11 cellular contexts compared by ENCODE assay signal in the genomic region with DNA sequence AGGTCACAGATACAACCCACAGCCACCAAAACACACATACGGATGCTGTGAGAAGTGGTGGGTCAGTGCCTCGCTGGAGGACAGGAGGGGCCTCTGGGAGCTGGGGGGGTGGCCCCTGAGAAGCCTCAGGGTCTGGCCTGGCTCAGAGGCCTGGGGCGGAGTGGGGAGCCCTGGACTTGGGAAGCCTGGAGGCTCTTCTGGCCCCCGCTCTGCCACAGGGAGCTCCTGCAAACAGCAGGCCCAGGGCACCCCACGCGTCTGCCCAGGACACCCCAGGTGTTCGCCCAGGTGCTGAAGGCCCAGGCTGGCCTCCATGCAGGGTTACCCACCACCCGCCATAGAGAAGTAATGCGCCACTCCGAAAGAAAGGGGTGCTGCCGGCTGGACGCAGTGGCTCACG. TPM values are rescaled to one million over a fixed set of nuclear protein-coding genes. Genes with fewer than 3 reads are reported as not detected.
DNase-seq lines count a peak whose midpoint lies in the region; ATAC-seq, FAIRE-seq and TF ChIP-seq lines count a peak whose summit lies in the region.
"Had no signal": no experiment of that assay in that cellular context is flagged by ENCODE, and none has a peak within 500 bp of the region (broad histone marks: within the 10 kb centered on the region; RNA-seq: fewer than 3 reads in every experiment).

No MANE protein-coding gene starts in this region.

- DNase-seq in HepG2 (ENCODE audit: low spot score) = no peak
- DNase-seq in right lobe of liver = no peak
- no peak for DNase-seq in K562 (ENCODE audit: extremely low read depth in 1 of 4, low spot score in 3 of 4)
- no peak for DNase-seq in naive thymus-derived CD4-positive, alpha-beta T cell
- no peak for DNase-seq in vagina (ENCODE audit: extremely low spot score in 2 of 2)
- DNase-seq in GOT3 (lab: John Stamatoyannopoulos, UW) = no peak
- no peak for DNase-seq in H54 (ENCODE audit: insufficient read length, low spot score)
- DNase-seq: BE2C, MM.1S had no signal

- CTCF ChIA-PET in HepG2 (lab: Yijun Ruan, JAX; ENCODE audit: low intra/inter-chr PET ratio, low total read pairs) = no interaction called here
- CTCF ChIA-PET in K562 (lab: Yijun Ruan, JAX; ENCODE audit: low intra/inter-chr PET ratio) = no interaction called here
- CTCF ChIA-PET in naive thymus-derived CD4-positive, alpha-beta T cell (lab: Charles Lee) = interaction anchor here (0.6 to 1.6 kb wide), 2 partner anchors 27 to 1085 kb away, joined by 3 to 5 read pairs; a partner anchor contains a TSS

- no peaks in the 10 kb centered on the region for H3K27me3 Mint-ChIP-seq in naive thymus-derived CD4-positive, alpha-beta T cell

- H3K4me3 Mint-ChIP-seq in naive thymus-derived CD4-positive, alpha-beta T cell = peak overlapping the region in 8 of 10 donors; percentile 44 to 78 (median 63)

- H3K4me1 ChIP-seq in HepG2 (ENCODE audit: insufficient read depth, low read length) (peaks cover 32% of the 10 kb centered on the region), right lobe of liver (peaks cover 0 to 6% (median 0%) of the 10 kb centered on the region in 4 donors), K562 (replicated peaks in 1 of 2; ENCODE audit: control insufficient read depth in 2 of 2, insufficient read depth in 2 of 2, low read length in 2 of 2) (peaks cover 0 to 32% of the 10 kb centered on the region in 2 experiments; a peak in 3 of 5 replicates), vagina (peaks cover 34% of the 10 kb centered on the region)
- H3K4me1 ChIP-seq in naive thymus-derived CD4-positive, alpha-beta T cell (ENCODE audit: control insufficient read depth in 2 of 2, insufficient read depth in 2 of 2, low read length in 2 of 2) = peaks cover 14 to 17% of the 10 kb centered on the region in 2 donors

- no peaks in the 10 kb centered on the region for H3K9me1 ChIP-seq in K562 (ENCODE audit: control insufficient read depth, insufficient read depth, low read length)

- TF ChIP-seq POLR2A in HepG2 (IDR thresholded peaks at IDR 0.05; ENCODE audit: insufficient read depth in 1 of 2, low read depth in 2 of 2, low read length in 2 of 2) (no peak), right lobe of liver (IDR thresholded peaks at IDR 0.05) (no peak), K562 (conservative IDR thresholded peaks at IDR 0.05) (no peak), vagina (IDR thresholded peaks at IDR 0.05) (no peak), H54 (IDR thresholded peaks at IDR 0.05; ENCODE audit: low read depth, low read length) (no peak)

- WGBS in HepG2 (ENCODE audit: low lambda C conversion rate) = 93% methylated on average over 12 of the region's 13 CpGs
- WGBS in right lobe of liver (ENCODE audit: insufficient coverage, low coverage, low lambda C conversion rate, missing lambda C conversion rate) = 83% methylated on average over 1 of the region's 13 CpGs
- WGBS in K562 (ENCODE audit: insufficient coverage, low coverage, missing lambda C conversion rate) = 74% methylated on average over 2 of the region's 13 CpGs

- POLR2A ChIA-PET in HepG2 (lab: Yijun Ruan, JAX) (no interaction called here), K562 (lab: Yijun Ruan, JAX) (no interaction called here)
- POLR2A ChIA-PET in naive thymus-derived CD4-positive, alpha-beta T cell (lab: Charles Lee) = interaction anchor here (0.5 kb wide), 1 partner anchor 1593 kb away, joined by 3 read pairs; no protein-coding TSS in a partner anchor

- H3K36me3 Mint-ChIP-seq in naive thymus-derived CD4-positive, alpha-beta T cell = peaks cover 0 to 12% (median 0%) of the 10 kb centered on the region in 5 donors

- TF ChIP-seq RAD21 in HepG2 (CRISPR knock-in tag; IDR thresholded peaks at IDR 0.05) = no peak
- TF ChIP-seq RAD21 in K562 (CRISPR knock-in tag; conservative IDR thresholded peaks at IDR 0.05 in 1 of 2, IDR thresholded peaks at IDR 0.05 in 1 of 2) = no peak

- ATAC-seq in HepG2 (no peak), right lobe of liver (no peak), K562 (no peak), HG03159 (IDR thresholded peaks at IDR 0.05; ENCODE audit: unreplicated experiment) (no peak)
- no peak for ATAC-seq in naive thymus-derived CD4-positive, alpha-beta T cell

- no peak overlapping the region for H2AFZ ChIP-seq in HepG2 (ENCODE audit: low read length)
- H2AFZ ChIP-seq in K562 (ENCODE audit: low read depth, low read length) = no peak overlapping the region

- in situ Hi-C loops in HepG2 (cut with HindIII; ENCODE audit: extremely low pct_ligation_motif_present, low pct_unique_long_range_greater_than_20kb) (no loop called here), K562 (cut with MboI) (no loop called here)

- H3K9me3 ChIP-seq in HepG2 (ENCODE audit: low read length) = no peaks in the 10 kb centered on the region
- no peaks in the 10 kb centered on the region for H3K9me3 ChIP-seq in right lobe of liver
- H3K9me3 ChIP-seq in K562 (replicated peaks; ENCODE audit: control insufficient read depth, insufficient read depth, low read depth, low read length) = no peaks in the 10 kb centered on the region
- no peaks in the 10 kb centered on the region for H3K9me3 ChIP-seq in naive thymus-derived CD4-positive, alpha-beta T cell (ENCODE audit: control insufficient read depth in 2 of 3, low read length in 3 of 3)
- no peaks in the 10 kb centered on the region for H3K9me3 ChIP-seq in vagina
- H3K9me3 ChIP-seq: BE2C, HAP-1 had no signal

- TF ChIP-seq CTCF in HepG2 (CRISPR knock-in tag; IDR thresholded peaks at IDR 0.05) (no peak), right lobe of liver (IDR thresholded peaks at IDR 0.05) (no peak), K562 (IDR thresholded peaks at IDR 0.05 in 2 of 3, conservative IDR thresholded peaks at IDR 0.05 in 1 of 3; ENCODE audit: insufficient read depth in 2 of 3, low read depth in 1 of 3, low read length in 3 of 3) (no peak), vagina (IDR thresholded peaks at IDR 0.05) (no peak)

- peak overlapping the region; percentile 94 for H3K4me2 ChIP-seq in HepG2 (ENCODE audit: low read depth, low read length)
- no peak overlapping the region for H3K4me2 ChIP-seq in K562 (ENCODE audit: insufficient read depth, low read length)

- FAIRE-seq in HepG2 (lab: Jason Lieb, UNC) (no peak), K562 (lab: Jason Lieb, UNC) (no peak), H54 (lab: Jason Lieb, UNC) (no peak)

- H3K9me3 Mint-ChIP-seq in naive thymus-derived CD4-positive, alpha-beta T cell = no peaks in the 10 kb centered on the region

- BruUV-seq in HepG2 (replicated peaks; lab: Mats Ljungman, UMichigan) = TSS peak; percentile 87
- no TSS peak for BruUV-seq in K562 (replicated peaks; lab: Mats Ljungman, UMichigan)

- peaks cover 54% of the 10 kb centered on the region for H3K79me2 ChIP-seq in HepG2 (ENCODE audit: insufficient read depth, low read length)
- H3K79me2 ChIP-seq in K562 (ENCODE audit: control insufficient read depth, insufficient read depth, low read length) = peaks cover 49% of the 10 kb centered on the region

- H4K20me1 ChIP-seq in HepG2 (ENCODE audit: insufficient read depth, low read length) (no peaks in the 10 kb centered on the region), K562 (replicated peaks; ENCODE audit: control insufficient read depth, insufficient read depth, low read length) (no peaks in the 10 kb centered on the region)

- H3K27ac Mint-ChIP-seq in naive thymus-derived CD4-positive, alpha-beta T cell = peak overlapping the region in 4 of 9 donors; percentile 18 to 88 (median 72)

- H3K36me3 ChIP-seq in HepG2 (replicated peaks in 1 of 2; ENCODE audit: control insufficient read depth in 1 of 2, insufficient read depth in 2 of 2, low read length in 2 of 2) (peaks cover 17 to 43% of the 10 kb centered on the region in 2 experiments), right lobe of liver (peaks cover 0 to 3% (median 0%) of the 10 kb centered on the region in 4 donors), K562 (ENCODE audit: control insufficient read depth, insufficient read depth, low read length) (peaks cover 32% of the 10 kb centered on the region; the same call in 2 of the 3 replicates), vagina (peaks cover 0 to 3% of the 10 kb centered on the region in 2 donors)
- H3K36me3 ChIP-seq in naive thymus-derived CD4-positive, alpha-beta T cell (ENCODE audit: control insufficient read depth in 2 of 3, insufficient read depth in 3 of 3, low read length in 3 of 3) = peaks cover 1 to 6% (median 2%) of the 10 kb centered on the region in 3 experiments

- intact Hi-C loops in HepG2 (cut with micrococcal nuclease; ENCODE audit: unreplicated experiment) (no loop called here), right lobe of liver (cut with DNase I) (no loop called here), K562 (cut with micrococcal nuclease) (loop anchor here (2.0 kb wide), 1 partner anchor 254 kb away; a partner anchor contains a TSS), vagina (cut with DNase I) (no loop called here)
- intact Hi-C loops in naive thymus-derived CD4-positive, alpha-beta T cell (cut with micrococcal nuclease) = loop anchor here (2.0 to 10.0 kb wide), 4 partner anchors 92 to 1046 kb away; a partner anchor contains a TSS

- H3K4me1 Mint-ChIP-seq in naive thymus-derived CD4-positive, alpha-beta T cell = peaks cover 18 to 40% (median 31%) of the 10 kb centered on the region in 7 donors

- no peaks in the 10 kb centered on the region for H3K27me3 ChIP-seq in HepG2 (ENCODE audit: control insufficient read depth in 1 of 2, insufficient read depth in 2 of 2, low read length in 2 of 2)
- H3K27me3 ChIP-seq in right lobe of liver = no peaks in the 10 kb centered on the region
- no peaks in the 10 kb centered on the region for H3K27me3 ChIP-seq in K562 (ENCODE audit: control insufficient read depth in 2 of 2, insufficient read depth in 2 of 2, low read length in 2 of 2)
- H3K27me3 ChIP-seq in naive thymus-derived CD4-positive, alpha-beta T cell (ENCODE audit: control insufficient read depth in 2 of 2, insufficient read depth in 2 of 2, low read length in 2 of 2) = no peaks in the 10 kb centered on the region
- no peaks in the 10 kb centered on the region for H3K27me3 ChIP-seq in vagina
- H3K27me3 ChIP-seq: BE2C had no signal

- no peak for TF ChIP-seq EP300 in HepG2 (IDR thresholded peaks at IDR 0.05; ENCODE audit: low read depth in 2 of 2, low read length in 2 of 2)
- TF ChIP-seq EP300 in HepG2 (CRISPR knock-in tag; IDR thresholded peaks at IDR 0.05; ENCODE audit: borderline replicate concordance) = no peak
- no peak for TF ChIP-seq EP300 in K562 (IDR thresholded peaks at IDR 0.05; ENCODE audit: low read length)

- H3K4me3 ChIP-seq in HepG2 (replicated peaks in 1 of 3; ENCODE audit: insufficient read depth in 1 of 3, low read depth in 2 of 3, low read length in 3 of 3) (peak overlapping the region in 1 of 3 experiments; percentile 89; a peak in 1 of 6 replicates), right lobe of liver (no peak overlapping the region), K562 (no peak overlapping the region), vagina (no peak overlapping the region)
- H3K4me3 ChIP-seq in naive thymus-derived CD4-positive, alpha-beta T cell (ENCODE audit: low read length) = no peak overlapping the region

- H3K9ac ChIP-seq in HepG2 (ENCODE audit: insufficient read depth, low read depth, low read length) = peak overlapping the region; percentile 89
- H3K9ac ChIP-seq in K562 (ENCODE audit: insufficient read depth in 1 of 2, low read depth in 2 of 2, low read length in 2 of 2) = peak overlapping the region in 1 of 2 experiments; percentile 68; a peak in 2 of 4 replicates

- H3K27ac ChIP-seq in HepG2 (ENCODE audit: extremely low read length, insufficient read depth, low read length) = peak overlapping the region; percentile 86
- H3K27ac ChIP-seq in right lobe of liver = no peak overlapping the region
- peak overlapping the region; percentile 74; the same call in 1 of the 3 replicates for H3K27ac ChIP-seq in K562 (ENCODE audit: extremely low read depth, low read depth, low read length)
- H3K27ac ChIP-seq in naive thymus-derived CD4-positive, alpha-beta T cell (ENCODE audit: low read depth, low read length) = peak overlapping the region; percentile 61
- peak overlapping the region; percentile 79 for H3K27ac ChIP-seq in vagina

RNA-seq across cellular contexts. Expression of a gene that starts 25.9 kb away (rescaled TPM):
- total RNA-seq in HepG2 (2016; rRNA removed; fragmentation: Illumina TruSeq; extraction: Trizol) (68.2 and 75.7 TPM in 2 replicates), right lobe of liver (10 to 100 TPM; 22.1 to 39.2 (median 25.0) TPM), K562 (2014; rRNA removed) (56.2 and 79.2 TPM in 2 replicates), K562 (2014; rRNA removed; fragmentation: Illumina TruSeq; extraction: Trizol) (16.5 and 26.3 TPM in 2 replicates), K562 (2015; rRNA removed; fragmentation: Illumina TruSeq; extraction: Trizol) (50.1 and 50.5 TPM in 2 replicates), K562 (2021) (60.9 and 65.9 TPM in 2 replicates), vagina (44.4 TPM)
- 133 and 143 TPM in 2 replicates for total RNA-seq in HepG2 (2016; cell fraction: cytosol; rRNA removed; fragmentation: Illumina TruSeq; extraction: Trizol; ENCODE audit: low read depth)
- 59.6 and 76.6 TPM in 2 replicates for total RNA-seq in HepG2 (2016; cell fraction: insoluble cytoplasmic fraction; rRNA removed; fragmentation: Illumina TruSeq; extraction: Trizol)
- 167 and 184 TPM in 2 replicates for total RNA-seq in HepG2 (2016; cell fraction: membrane; rRNA removed; fragmentation: Illumina TruSeq; extraction: Trizol)
- total RNA-seq in HepG2 (2016; cell fraction: nucleus; rRNA removed; fragmentation: Illumina TruSeq; extraction: Trizol) = 30.7 and 35.8 TPM in 2 replicates
- polyA plus RNA-seq in HepG2 (2011; rRNA removed) (59.7 and 70.2 TPM in 2 replicates), K562 (2011; rRNA removed) (25.6 and 33.3 TPM in 2 replicates), K562 (2014; fragmentation: Illumina TruSeq; extraction: Trizol) (44.1 and 73.5 TPM in 2 replicates), K562 (2014; fragmentation: Nextera tagmentation; extraction: Ambion mirVana) (1 to 10 TPM; 8.6 to 9.2 TPM), K562 (2014; rRNA removed) (43.9 and 49.2 TPM in 2 replicates)
- 54.6 and 83.4 TPM in 2 replicates for polyA plus RNA-seq in HepG2 (2011; cell fraction: cytosol; rRNA removed)
- polyA plus RNA-seq in HepG2 (2011; cell fraction: nucleus; rRNA removed) = 44.5 and 45.2 TPM in 2 replicates
- 52.8 and 71.5 TPM in 2 replicates for polyA plus RNA-seq in HepG2 (2012)
- 151 and 156 TPM in 2 replicates for polyA plus RNA-seq in HepG2 (2016; cell fraction: cytosol; fragmentation: Illumina TruSeq; extraction: Trizol; ENCODE audit: low read depth)
- 70.7 and 84.7 TPM in 2 replicates for polyA plus RNA-seq in HepG2 (2016; cell fraction: insoluble cytoplasmic fraction; fragmentation: Illumina TruSeq; extraction: Trizol; ENCODE audit: low read depth)
- 183 and 195 TPM in 2 replicates for polyA plus RNA-seq in HepG2 (2016; cell fraction: membrane; fragmentation: Illumina TruSeq; extraction: Trizol; ENCODE audit: low read depth)
- polyA plus RNA-seq in HepG2 (2016; cell fraction: nucleus; fragmentation: Illumina TruSeq; extraction: Trizol; ENCODE audit: insufficient read depth, low read depth) = 54.6 and 58.8 TPM in 2 replicates
- polyA minus RNA-seq in HepG2 (2011; rRNA and poly(A)+ RNA removed; ENCODE audit: low replicate concordance) = 38.3 and 105 TPM in 2 replicates
- 40.5 and 45.2 TPM in 2 replicates for polyA minus RNA-seq in HepG2 (2011; cell fraction: cytosol; rRNA and poly(A)+ RNA removed)
- 18.9 and 20.6 TPM in 2 replicates for polyA minus RNA-seq in HepG2 (2011; cell fraction: nucleus; rRNA and poly(A)+ RNA removed)
- total RNA-seq in K562 (2011; cell fraction: chromatin; rRNA removed; ENCODE audit: low replicate concordance) = 16.6 and 44.7 TPM in 2 replicates
- total RNA-seq in K562 (2011; cell fraction: nucleolus; rRNA removed) = 27.8 and 36.2 TPM in 2 replicates
- total RNA-seq in K562 (2011; cell fraction: nucleoplasm; rRNA removed) = 21.6 and 23.1 TPM in 2 replicates
- 32.2 and 65.6 TPM in 2 replicates for polyA plus RNA-seq in K562 (2011; cell fraction: cytosol; rRNA removed)
- polyA plus RNA-seq in K562 (2011; cell fraction: nucleus; rRNA removed) = 19.3 and 26.4 TPM in 2 replicates
- 42.1 and 45.0 TPM in 2 replicates for polyA plus RNA-seq in K562 (2012)
- 14.2 and 18.5 TPM in 2 replicates for polyA minus RNA-seq in K562 (2011; rRNA and poly(A)+ RNA removed)
- 25.8 and 30.1 TPM in 2 replicates for polyA minus RNA-seq in K562 (2011; cell fraction: cytosol; rRNA and poly(A)+ RNA removed)
- polyA minus RNA-seq in K562 (2011; cell fraction: nucleus; rRNA and poly(A)+ RNA removed) = 12.4 and 12.9 TPM in 2 replicates
- total RNA-seq in naive thymus-derived CD4-positive, alpha-beta T cell = 10 to 100 TPM; 26.4 to 34.8 (median 28.1) TPM
- polyA plus RNA-seq in naive thymus-derived CD4-positive, alpha-beta T cell = 10 to 100 TPM; 30.8 to 56.2 TPM

RNA-seq across cellular contexts. Expression of a gene that starts 26.4 kb away (rescaled TPM):
- total RNA-seq in HepG2 (2016; rRNA removed; fragmentation: Illumina TruSeq; extraction: Trizol) (95.5 and 96.3 TPM in 2 replicates), right lobe of liver (10 to 100 TPM; 20.6 to 49.8 (median 39.3) TPM), K562 (2014; rRNA removed) (32.1 and 45.3 TPM in 2 replicates), K562 (2014; rRNA removed; fragmentation: Illumina TruSeq; extraction: Trizol) (28.9 and 36.3 TPM in 2 replicates), K562 (2015; rRNA removed; fragmentation: Illumina TruSeq; extraction: Trizol) (28.5 and 35.6 TPM in 2 replicates), K562 (2021) (51.7 and 54.9 TPM in 2 replicates), vagina (104 TPM)
- 36.7 and 38.3 TPM in 2 replicates for total RNA-seq in HepG2 (2016; cell fraction: cytosol; rRNA removed; fragmentation: Illumina TruSeq; extraction: Trizol; ENCODE audit: low read depth)
- total RNA-seq in HepG2 (2016; cell fraction: insoluble cytoplasmic fraction; rRNA removed; fragmentation: Illumina TruSeq; extraction: Trizol) = 89.4 and 100 TPM in 2 replicates
- 29.3 and 29.5 TPM in 2 replicates for total RNA-seq in HepG2 (2016; cell fraction: membrane; rRNA removed; fragmentation: Illumina TruSeq; extraction: Trizol)
- 81.6 and 83.5 TPM in 2 replicates for total RNA-seq in HepG2 (2016; cell fraction: nucleus; rRNA removed; fragmentation: Illumina TruSeq; extraction: Trizol)
- polyA plus RNA-seq in HepG2 (2011; rRNA removed) (239 and 300 TPM in 2 replicates), K562 (2011; rRNA removed) (58.8 and 75.1 TPM in 2 replicates), K562 (2014; fragmentation: Illumina TruSeq; extraction: Trizol) (49.6 and 55.9 TPM in 2 replicates), K562 (2014; fragmentation: Nextera tagmentation; extraction: Ambion mirVana) (10 to 100 TPM in 1 of 2 experiments, 1 to 10 TPM in 1; 5.9 to 13.2 TPM), K562 (2014; rRNA removed) (47.1 and 58.1 TPM in 2 replicates)
- polyA plus RNA-seq in HepG2 (2011; cell fraction: cytosol; rRNA removed) = 143 and 145 TPM in 2 replicates
- polyA plus RNA-seq in HepG2 (2011; cell fraction: nucleus; rRNA removed) = 1,044 and 1,316 TPM in 2 replicates
- 190 and 212 TPM in 2 replicates for polyA plus RNA-seq in HepG2 (2012)
- polyA plus RNA-seq in HepG2 (2016; cell fraction: cytosol; fragmentation: Illumina TruSeq; extraction: Trizol; ENCODE audit: low read depth) = 14.7 and 15.7 TPM in 2 replicates
- polyA plus RNA-seq in HepG2 (2016; cell fraction: insoluble cytoplasmic fraction; fragmentation: Illumina TruSeq; extraction: Trizol; ENCODE audit: low read depth) = 75.1 and 104 TPM in 2 replicates
- polyA plus RNA-seq in HepG2 (2016; cell fraction: membrane; fragmentation: Illumina TruSeq; extraction: Trizol; ENCODE audit: low read depth) = 19.2 and 21.6 TPM in 2 replicates
- polyA plus RNA-seq in HepG2 (2016; cell fraction: nucleus; fragmentation: Illumina TruSeq; extraction: Trizol; ENCODE audit: insufficient read depth, low read depth) = 244 TPM in 2 replicates
- 85.8 and 275 TPM in 2 replicates for polyA minus RNA-seq in HepG2 (2011; rRNA and poly(A)+ RNA removed; ENCODE audit: low replicate concordance)
- polyA minus RNA-seq in HepG2 (2011; cell fraction: cytosol; rRNA and poly(A)+ RNA removed) = 75.1 and 78.1 TPM in 2 replicates
- polyA minus RNA-seq in HepG2 (2011; cell fraction: nucleus; rRNA and poly(A)+ RNA removed) = 203 and 244 TPM in 2 replicates
- 190 and 391 TPM in 2 replicates for total RNA-seq in K562 (2011; cell fraction: chromatin; rRNA removed; ENCODE audit: low replicate concordance)
- total RNA-seq in K562 (2011; cell fraction: nucleolus; rRNA removed) = 192 and 201 TPM in 2 replicates
- total RNA-seq in K562 (2011; cell fraction: nucleoplasm; rRNA removed) = 147 and 161 TPM in 2 replicates
- polyA plus RNA-seq in K562 (2011; cell fraction: cytosol; rRNA removed) = 53.1 and 78.3 TPM in 2 replicates
- 238 and 272 TPM in 2 replicates for polyA plus RNA-seq in K562 (2011; cell fraction: nucleus; rRNA removed)
- polyA plus RNA-seq in K562 (2012) = 49.9 and 50.6 TPM in 2 replicates
- polyA minus RNA-seq in K562 (2011; rRNA and poly(A)+ RNA removed) = 46.1 and 62.6 TPM in 2 replicates
- polyA minus RNA-seq in K562 (2011; cell fraction: cytosol; rRNA and poly(A)+ RNA removed) = 34.6 and 38.6 TPM in 2 replicates
- 46.6 and 70.8 TPM in 2 replicates for polyA minus RNA-seq in K562 (2011; cell fraction: nucleus; rRNA and poly(A)+ RNA removed)
- total RNA-seq in naive thymus-derived CD4-positive, alpha-beta T cell = 100 to 1,000 TPM in 2 of 5 experiments, 10 to 100 TPM in 3; 87.2 to 131 (median 95.0) TPM
- 10 to 100 TPM; 49.7 to 59.2 TPM for polyA plus RNA-seq in naive thymus-derived CD4-positive, alpha-beta T cell

RNA-seq across cellular contexts. Expression of a gene that starts 52.5 kb away (rescaled TPM):
- 30.2 and 35.5 TPM in 2 replicates for total RNA-seq in HepG2 (2016; rRNA removed; fragmentation: Illumina TruSeq; extraction: Trizol)
- 22.2 and 23.9 TPM in 2 replicates for total RNA-seq in HepG2 (2016; cell fraction: cytosol; rRNA removed; fragmentation: Illumina TruSeq; extraction: Trizol; ENCODE audit: low read depth)
- total RNA-seq in HepG2 (2016; cell fraction: insoluble cytoplasmic fraction; rRNA removed; fragmentation: Illumina TruSeq; extraction: Trizol) = 28.1 and 36.4 TPM in 2 replicates
- total RNA-seq in HepG2 (2016; cell fraction: membrane; rRNA removed; fragmentation: Illumina TruSeq; extraction: Trizol) = 58.8 and 67.3 TPM in 2 replicates
- total RNA-seq in HepG2 (2016; cell fraction: nucleus; rRNA removed; fragmentation: Illumina TruSeq; extraction: Trizol) = 18.8 and 20.8 TPM in 2 replicates
- polyA plus RNA-seq in HepG2 (2011; rRNA removed) = 39.2 and 58.1 TPM in 2 replicates
- polyA plus RNA-seq in HepG2 (2011; cell fraction: cytosol; rRNA removed) = 49.3 and 71.9 TPM in 2 replicates
- 101 and 104 TPM in 2 replicates for polyA plus RNA-seq in HepG2 (2011; cell fraction: nucleus; rRNA removed)
- 43.9 and 55.3 TPM in 2 replicates for polyA plus RNA-seq in HepG2 (2012)
- polyA plus RNA-seq in HepG2 (2016; cell fraction: cytosol; fragmentation: Illumina TruSeq; extraction: Trizol; ENCODE audit: low read depth) = 28.1 and 33.7 TPM in 2 replicates
- 37.9 and 46.1 TPM in 2 replicates for polyA plus RNA-seq in HepG2 (2016; cell fraction: insoluble cytoplasmic fraction; fragmentation: Illumina TruSeq; extraction: Trizol; ENCODE audit: low read depth)
- polyA plus RNA-seq in HepG2 (2016; cell fraction: membrane; fragmentation: Illumina TruSeq; extraction: Trizol; ENCODE audit: low read depth) = 64.2 and 66.8 TPM in 2 replicates
- 41.2 and 42.5 TPM in 2 replicates for polyA plus RNA-seq in HepG2 (2016; cell fraction: nucleus; fragmentation: Illumina TruSeq; extraction: Trizol; ENCODE audit: insufficient read depth, low read depth)
- polyA minus RNA-seq in HepG2 (2011; rRNA and poly(A)+ RNA removed; ENCODE audit: low replicate concordance) = 10.1 and 74.6 TPM in 2 replicates
- polyA minus RNA-seq in HepG2 (2011; cell fraction: cytosol; rRNA and poly(A)+ RNA removed) = 39.7 and 41.5 TPM in 2 replicates
- 9.9 and 12.7 TPM in 2 replicates for polyA minus RNA-seq in HepG2 (2011; cell fraction: nucleus; rRNA and poly(A)+ RNA removed)
- total RNA-seq in right lobe of liver = 100 to 1,000 TPM in 3 of 6 experiments, 10 to 100 TPM in 3; 50.1 to 119 (median 90.5) TPM
- total RNA-seq in K562 (2011; cell fraction: chromatin; rRNA removed; ENCODE audit: low replicate concordance) = 0.58 and 3.2 TPM in 2 replicates
- 2.0 and 3.0 TPM in 2 replicates for total RNA-seq in K562 (2011; cell fraction: nucleolus; rRNA removed)
- 0.95 and 1.5 TPM in 2 replicates for total RNA-seq in K562 (2011; cell fraction: nucleoplasm; rRNA removed)
- 2.9 and 3.1 TPM in 2 replicates for total RNA-seq in K562 (2014; rRNA removed)
- 0.35 and 0.47 TPM in 2 replicates for total RNA-seq in K562 (2014; rRNA removed; fragmentation: Illumina TruSeq; extraction: Trizol)
- 0.76 and 0.83 TPM in 2 replicates for total RNA-seq in K562 (2015; rRNA removed; fragmentation: Illumina TruSeq; extraction: Trizol)
- 2.6 and 3.3 TPM in 2 replicates for total RNA-seq in K562 (2021)
- 2.0 and 2.7 TPM in 2 replicates for polyA plus RNA-seq in K562 (2011; rRNA removed)
- polyA plus RNA-seq in K562 (2011; cell fraction: cytosol; rRNA removed) = 3.1 and 11.3 TPM in 2 replicates
- polyA plus RNA-seq in K562 (2011; cell fraction: nucleus; rRNA removed) = 3.9 and 9.0 TPM in 2 replicates
- 1.8 TPM in 2 replicates for polyA plus RNA-seq in K562 (2012)
- polyA plus RNA-seq in K562 (2014; fragmentation: Illumina TruSeq; extraction: Trizol) = 1.2 and 2.4 TPM in 2 replicates
- polyA plus RNA-seq in K562 (2014; fragmentation: Nextera tagmentation; extraction: Ambion mirVana) = under 1 TPM in 1 of 2 experiments, not detected in 1; 0.03 TPM
- 2.3 and 2.8 TPM in 2 replicates for polyA plus RNA-seq in K562 (2014; rRNA removed)
- 0.81 and 1.6 TPM in 2 replicates for polyA minus RNA-seq in K562 (2011; rRNA and poly(A)+ RNA removed)
- polyA minus RNA-seq in K562 (2011; cell fraction: cytosol; rRNA and poly(A)+ RNA removed) = 2.4 and 3.1 TPM in 2 replicates
- 0.67 TPM in 2 replicates for polyA minus RNA-seq in K562 (2011; cell fraction: nucleus; rRNA and poly(A)+ RNA removed)
- 1 to 10 TPM in 1 of 5 experiments, not detected in 4; 1.3 TPM for total RNA-seq in naive thymus-derived CD4-positive, alpha-beta T cell
- under 1 TPM in 1 of 2 donors, not detected in 1; 0.11 TPM for polyA plus RNA-seq in naive thymus-derived CD4-positive, alpha-beta T cell
- 35.1 TPM for total RNA-seq in vagina

Comparison
In these comparisons a context has a peak if more than half of its experiments do, and no peak if none do; other contexts are left out.
1. H3K27ac ChIP-seq: peak in HepG2 (single experiment), K562 (single experiment), naive thymus-derived CD4-positive, alpha-beta T cell (single experiment) and vagina (single experiment); none in right lobe of liver (0 of 3).
2. intact Hi-C loops: an anchor here in K562 (2.0 kb wide) and naive thymus-derived CD4-positive, alpha-beta T cell (2.0 to 10.0 kb wide); none called in HepG2, right lobe of liver and vagina.